ENCODE assay signal across 8 cellular contexts in genomic region chr3:123449986-123450474, GRCh38. TPM values are rescaled to one million over a fixed set of nuclear protein-coding genes. Genes with fewer than 3 reads are reported as not detected.
A peak's percentile ranks its signal among the peaks of the same experiment; 100 is the strongest.
DNase-seq lines count a peak whose midpoint lies in the region; TF ChIP-seq lines count a peak whose summit lies in the region.

No MANE protein-coding gene starts in this region.

- DNase-seq in amygdala (lab: John Stamatoyannopoulos, UW) (peak in 45 of 56 donors; percentile 21 to 80 (median 64)), iPS-NIHi11 (ENCODE audit: low spot score) (peak; percentile 75), NCI-H510A (lab: John Stamatoyannopoulos, UW) (no peak), NCI-H1105 treated with DMSO at 0.1 percent for 48 hours (lab: John Stamatoyannopoulos, UW) (no peak), DMS153 treated with DMSO at 0.1 percent for 48 hours (lab: John Stamatoyannopoulos, UW; ENCODE audit: unreplicated experiment) (no peak)
- no peak for DNase-seq in activated CD4-positive, alpha-beta T cell treated with anti-CD3 and anti-CD28 coated beads, Interleukin-2, amount 50 U/mL, for 1 hour

- no peak overlapping the region for H3K9ac ChIP-seq in skeletal muscle tissue (ENCODE audit: low read depth in 1 of 3, low read length in 3 of 3)

- TF ChIP-seq CTCF in HEK293 (tag by site-specific recombination; IDR thresholded peaks at IDR 0.05): no peak

- CTCF ChIA-PET in HEK293 (lab: Yijun Ruan, JAX): interaction anchor here (0.8 to 1.4 kb wide), 2 partner anchors 85 to 107 kb away, joined by 3 read pairs; no protein-coding TSS in a partner anchor

- no peak overlapping the region for H3K27ac ChIP-seq in HEK293 (ENCODE audit: extremely low read depth, low read depth, low read length)
- no peak overlapping the region for H3K27ac ChIP-seq in skeletal muscle tissue (ENCODE audit: low read depth, low read length)

- peaks cover 31 to 46% (median 35%) of the 10 kb centered on the region in 3 donors for H3K27me3 ChIP-seq in skeletal muscle tissue (ENCODE audit: control insufficient read depth in 3 of 3, insufficient read depth in 3 of 3, low read length in 3 of 3)

- POLR2A ChIA-PET in HEK293 (lab: Yijun Ruan, JAX): no interaction called here

- H3K4me3 ChIP-seq in HEK293 (ENCODE audit: low read depth, low read length) (peak overlapping the region; percentile 35), skeletal muscle tissue (ENCODE audit: low read length in 3 of 3) (peak overlapping the region in 2 of 3 donors; percentile 36 to 52)

- H3K9me3 ChIP-seq in HEK293 (ENCODE audit: control insufficient read depth, insufficient read depth, low read depth, low read length): no peaks in the 10 kb centered on the region
- no peaks in the 10 kb centered on the region for H3K9me3 ChIP-seq in skeletal muscle tissue (ENCODE audit: control insufficient read depth in 3 of 3, low read length in 3 of 3)

- H3K36me3 ChIP-seq in HEK293 (ENCODE audit: control insufficient read depth in 2 of 2, insufficient read depth in 1 of 2, low read length in 2 of 2) (no peaks in the 10 kb centered on the region), skeletal muscle tissue (ENCODE audit: control insufficient read depth in 3 of 3, insufficient read depth in 3 of 3, low read length in 3 of 3) (no peaks in the 10 kb centered on the region)

- H3K4me1 ChIP-seq in HEK293 (ENCODE audit: control insufficient read depth, insufficient read depth, low read length): no peaks in the 10 kb centered on the region; the same call in 1 of the 2 replicates
- H3K4me1 ChIP-seq in skeletal muscle tissue (ENCODE audit: control insufficient read depth in 3 of 3, insufficient read depth in 3 of 3, low read length in 3 of 3): peaks cover 0 to 3% (median 0%) of the 10 kb centered on the region in 3 donors

TF ChIP-seq in HEK293, 187 proteins besides CTCF, POLR2A, EP300 and RAD21:
- TF ChIP-seq ZNF23 (tag by site-specific recombination; IDR thresholded peaks at IDR 0.05; ENCODE audit: borderline replicate concordance): no peak
- no peak for TF ChIP-seq ZNF488 (tag by site-specific recombination; IDR thresholded peaks at IDR 0.05)
- TF ChIP-seq MEIS1 (CRISPR knock-in tag; IDR thresholded peaks at IDR 0.05; ENCODE audit: borderline replicate concordance): no peak
- TF ChIP-seq ZIC2 (tag by site-specific recombination; IDR thresholded peaks at IDR 0.05): 0 out of 2 replicates have a peak, but pooled peaks have one; percentile 8
- TF ChIP-seq ZNF621 (tag by site-specific recombination; IDR thresholded peaks at IDR 0.05): no peak
- no peak for TF ChIP-seq ZNF585B (tag by site-specific recombination; IDR thresholded peaks at IDR 0.05)
- TF ChIP-seq ZNF776 (tag by site-specific recombination; IDR thresholded peaks at IDR 0.05; ENCODE audit: borderline replicate concordance): no peak
- no peak for TF ChIP-seq REPIN1 (tag by site-specific recombination; IDR thresholded peaks at IDR 0.05; ENCODE audit: low read depth)
- TF ChIP-seq ZNF335 (tag by site-specific recombination; conservative IDR thresholded peaks at IDR 0.05): peak; percentile 56
- TF ChIP-seq PRDM10 (tag by site-specific recombination; IDR thresholded peaks at IDR 0.05): peak; percentile 88
- TF ChIP-seq ZNF341 (tag by site-specific recombination; IDR thresholded peaks at IDR 0.05; ENCODE audit: low read depth): peak; percentile 81
- no peak for TF ChIP-seq ZNF629 (tag by site-specific recombination; IDR thresholded peaks at IDR 0.05)
- TF ChIP-seq ZBTB10 (tag by site-specific recombination; IDR thresholded peaks at IDR 0.05): 0 out of 2 replicates have a peak, but pooled peaks have one; percentile 25
- peak; percentile 29; the same call in 1 of the 2 replicates for TF ChIP-seq SP2 (tag by site-specific recombination; IDR thresholded peaks at IDR 0.05)
- TF ChIP-seq ZNF274 (IDR thresholded peaks at IDR 0.05; ENCODE audit: low read length): no peak
- no peak for TF ChIP-seq ZNF274 (tag by site-specific recombination; IDR thresholded peaks at IDR 0.05; ENCODE audit: borderline replicate concordance)
- TF ChIP-seq ZNF157 (tag by site-specific recombination; IDR thresholded peaks at IDR 0.05): no peak
- no peak for TF ChIP-seq ZNF843 (tag by site-specific recombination; IDR thresholded peaks at IDR 0.05)
- no peak for TF ChIP-seq OVOL3 (tag by site-specific recombination; IDR thresholded peaks at IDR 0.05)
- no peak for TF ChIP-seq ZNF221 (tag by site-specific recombination; IDR thresholded peaks at IDR 0.05; ENCODE audit: borderline replicate concordance)
- peak; percentile 36 for TF ChIP-seq ZBTB8A (tag by site-specific recombination; IDR thresholded peaks at IDR 0.05)
- no peak for TF ChIP-seq ZNF777 (tag by site-specific recombination; IDR thresholded peaks at IDR 0.05; ENCODE audit: borderline replicate concordance)

RNA-seq across cellular contexts. Expression of gene ADCY5, which starts 1.1 kb away (rescaled TPM):
- total RNA-seq in skeletal muscle tissue: 6.8 TPM

Comparison
In these comparisons a context has a peak if more than half of its experiments do, and no peak if none do; other contexts are left out.
1. DNase-seq: peak in amygdala (45 of 56) and iPS-NIHi11 (single experiment); none in NCI-H510A (single experiment), NCI-H1105 treated with DMSO at 0.1 percent for 48 hours (single experiment), DMS153 treated with DMSO at 0.1 percent for 48 hours (single experiment) and activated CD4-positive, alpha-beta T cell treated with anti-CD3 and anti-CD28 coated beads, Interleukin-2, amount 50 U/mL, for 1 hour (single experiment).